Comparison of ENCODE assay signal across 23 cellular contexts in the genomic region with DNA sequence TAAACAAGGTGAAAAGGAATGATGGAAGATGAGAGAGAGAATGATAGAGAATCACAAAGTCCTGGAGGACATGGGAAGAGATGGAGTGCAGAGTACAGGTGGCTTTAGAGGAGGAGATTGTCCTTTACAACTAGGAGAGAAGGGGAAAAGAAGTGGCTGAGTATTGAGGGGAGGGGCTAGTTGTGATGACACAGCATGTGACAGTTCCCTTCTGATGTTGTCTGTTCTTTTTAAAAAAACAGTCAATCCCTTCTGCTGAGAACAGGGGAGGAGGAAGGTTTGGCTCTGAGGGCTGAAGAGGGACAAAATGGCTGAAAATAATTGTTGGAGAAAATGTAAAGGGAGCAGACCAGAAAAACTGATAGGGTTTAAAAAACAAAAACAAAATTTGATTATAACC. TPM values are rescaled to one million over a fixed set of nuclear protein-coding genes. Genes with fewer than 3 reads are reported as not detected.
DNase-seq lines count a peak whose midpoint lies in the region; ATAC-seq, FAIRE-seq and TF ChIP-seq lines count a peak whose summit lies in the region.
"Had no signal": no experiment of that assay in that cellular context is flagged by ENCODE, and none has a peak within 500 bp of the region (broad histone marks: within the 10 kb centered on the region; RNA-seq: fewer than 3 reads in every experiment).

No MANE protein-coding gene starts in this region.

- no peaks in the 10 kb centered on the region for H3K79me2 ChIP-seq in K562 (ENCODE audit: control insufficient read depth, insufficient read depth, low read length)

- ATAC-seq in K562 (peak; percentile 65), sciatic nerve (peak; percentile 34), HG03135 (IDR thresholded peaks at IDR 0.05; ENCODE audit: unreplicated experiment) (no peak)
- ATAC-seq: Panc1 had no signal

- TF ChIP-seq POLR2A in K562 (conservative IDR thresholded peaks at IDR 0.05) = no peak

- no peaks in the 10 kb centered on the region for H3K27me3 ChIP-seq in H7 (ENCODE audit: control insufficient read depth, insufficient read depth, low read length)
- H3K27me3 ChIP-seq in K562 (ENCODE audit: control insufficient read depth in 2 of 2, insufficient read depth in 2 of 2, low read length in 2 of 2) = no peaks in the 10 kb centered on the region
- H3K27me3 ChIP-seq in MG63 = no peaks in the 10 kb centered on the region
- no peaks in the 10 kb centered on the region for H3K27me3 ChIP-seq in brain microvascular endothelial cell (replicated peaks)
- H3K27me3 ChIP-seq: BE2C had no signal

- DNase-seq in H7 (peak; percentile 22), OCI-M1 (lab: John Stamatoyannopoulos, UW) (peak; percentile 55), K562 (ENCODE audit: extremely low read depth in 1 of 4, low spot score in 3 of 4) (peak in 2 of 4 experiments; percentile 22), sciatic nerve (ENCODE audit: low spot score) (no peak), MG63 (no peak), NCI-H226 (no peak), brain microvascular endothelial cell (no peak)
- DNase-seq: ACHN; BE2C; CD4-positive, alpha-beta T cell; HFFc6; NCI-H1105 treated with DMSO at 0.1 percent for 48 hours; NCI-H146; NCI-H2029; NCI-H526 treated with DMSO at 0.1 percent for 48 hours; SHP77 had no signal

- no peak for TF ChIP-seq RAD21 in K562 (CRISPR knock-in tag; conservative IDR thresholded peaks at IDR 0.05 in 1 of 2, IDR thresholded peaks at IDR 0.05 in 1 of 2)

- POLR2A ChIA-PET in K562 (lab: Yijun Ruan, JAX) = no interaction called here

- H3K4me3 ChIP-seq in H7 (ENCODE audit: insufficient read depth, low read depth, low read length) (no peak overlapping the region), K562 (no peak overlapping the region), MG63 (no peak overlapping the region), brain microvascular endothelial cell (ENCODE audit: low read depth, low read length) (no peak overlapping the region)
- H3K4me3 ChIP-seq: HAP-1 had no signal

- H3K4me2 ChIP-seq in K562 (ENCODE audit: insufficient read depth, low read length) = no peak overlapping the region; the same call in 1 of the 2 replicates
- H3K4me2 ChIP-seq: KMS-11 had no signal

- peaks cover 3% of the 10 kb centered on the region for H3K9me1 ChIP-seq in K562 (ENCODE audit: control insufficient read depth, insufficient read depth, low read length)

- in situ Hi-C loops in K562 (cut with MboI) = no loop called here
- in situ Hi-C loops in brain microvascular endothelial cell (cut with HindIII; ENCODE audit: low pct_ligation_motif_present, low sequenced_read_pairs) = no loop called here

- CTCF ChIA-PET in K562 (lab: Yijun Ruan, JAX; ENCODE audit: low intra/inter-chr PET ratio) = interaction anchor here (1.4 kb wide), 1 partner anchor 49 kb away, joined by 3 read pairs; no protein-coding TSS in a partner anchor

- H3K4me1 ChIP-seq in K562 (replicated peaks in 1 of 2; ENCODE audit: control insufficient read depth in 2 of 2, insufficient read depth in 2 of 2, low read length in 2 of 2) = peaks cover 2 to 7% of the 10 kb centered on the region in 2 experiments; a peak in 3 of 5 replicates
- H3K4me1 ChIP-seq: BE2C, HAP-1 had no signal

- TF ChIP-seq EP300 in K562 (IDR thresholded peaks at IDR 0.05; ENCODE audit: low read length) = no peak

- H4K20me1 ChIP-seq in K562 (replicated peaks; ENCODE audit: control insufficient read depth, insufficient read depth, low read length) = no peaks in the 10 kb centered on the region

- TF ChIP-seq CTCF in K562 (IDR thresholded peaks at IDR 0.05 in 2 of 3, conservative IDR thresholded peaks at IDR 0.05 in 1 of 3; ENCODE audit: insufficient read depth in 2 of 3, low read depth in 1 of 3, low read length in 3 of 3) (no peak), brain microvascular endothelial cell (IDR thresholded peaks at IDR 0.05; ENCODE audit: low read depth, low read length, missing control alignments) (no peak)

- H3K9me3 ChIP-seq in K562 (replicated peaks; ENCODE audit: control insufficient read depth, insufficient read depth, low read depth, low read length) (no peaks in the 10 kb centered on the region), MG63 (peaks cover 2% of the 10 kb centered on the region; the same call in 1 of the 2 replicates)
- H3K9me3 ChIP-seq: BE2C, HAP-1 had no signal

- intact Hi-C loops in K562 (cut with micrococcal nuclease) = loop anchor here (10.0 kb wide), 1 partner anchor 383 kb away; no protein-coding TSS in a partner anchor
- intact Hi-C loops in sciatic nerve (cut with DNase I) = no loop called here

- no peak overlapping the region for H2AFZ ChIP-seq in K562 (ENCODE audit: low read depth, low read length)

- no TSS peak for BruUV-seq in K562 (replicated peaks; lab: Mats Ljungman, UMichigan)

- no peak overlapping the region for H3K9ac ChIP-seq in K562 (ENCODE audit: insufficient read depth in 1 of 2, low read depth in 2 of 2, low read length in 2 of 2)
- H3K9ac ChIP-seq: KMS-11 had no signal

- no peak overlapping the region for H3K27ac ChIP-seq in K562 (ENCODE audit: extremely low read depth, low read depth, low read length)
- H3K27ac ChIP-seq in brain microvascular endothelial cell = no peak overlapping the region
- H3K27ac ChIP-seq: KMS-11, RWPE1 had no signal

- FAIRE-seq in K562 (lab: Jason Lieb, UNC) = peak; percentile 72
- FAIRE-seq: D721Med, GM18507 had no signal

- H3K36me3 ChIP-seq in H7 (replicated peaks; ENCODE audit: control insufficient read depth, insufficient read depth, low read length) (no peaks in the 10 kb centered on the region), K562 (ENCODE audit: control insufficient read depth, insufficient read depth, low read length) (peaks cover 20% of the 10 kb centered on the region; the same call in 1 of the 3 replicates), MG63 (peaks cover 16% of the 10 kb centered on the region), brain microvascular endothelial cell (replicated peaks) (peaks cover 4% of the 10 kb centered on the region)
- H3K36me3 ChIP-seq: BE2C, HAP-1 had no signal

TF ChIP-seq in K562, 482 proteins besides CTCF, POLR2A, EP300 and RAD21 (continues in another document):
- TF ChIP-seq MTA3 (IDR thresholded peaks at IDR 0.05; ENCODE audit: borderline replicate concordance) (0 out of 2 replicates have a peak, but pooled peaks have one; percentile 29), ZEB2 (IDR thresholded peaks at IDR 0.05) (peak; percentile 31; the same call in 1 of the 2 replicates), ZNF644 (tag; IDR thresholded peaks at IDR 0.05; ENCODE audit: low read depth) (no peak), MECOM (CRISPR knock-in tag; IDR thresholded peaks at IDR 0.05) (peak; percentile 70; the same call in 1 of the 2 replicates), MAFF (IDR thresholded peaks at IDR 0.05; ENCODE audit: low read length) (peak; percentile 16; the same call in 1 of the 2 replicates), SREBF2 (CRISPR knock-in tag; IDR thresholded peaks at IDR 0.05) (no peak), MEIS2 (IDR thresholded peaks at IDR 0.05; ENCODE audit: partially characterized antibody) (peak; percentile 9), MAFK (IDR thresholded peaks at IDR 0.05; ENCODE audit: low read length) (peak; percentile 54; the same call in 1 of the 2 replicates), ZNF384 (IDR thresholded peaks at IDR 0.05; ENCODE audit: low read depth, low read length) (peak; percentile 77), NFE2 (IDR thresholded peaks at IDR 0.05; ENCODE audit: low read depth) (peak; percentile 57), ZNF408 (CRISPR knock-in tag; IDR thresholded peaks at IDR 0.05; ENCODE audit: low read depth) (no peak), MAFG (tag; conservative IDR thresholded peaks at IDR 0.05) (peak; percentile 71), C11orf30 (IDR thresholded peaks at IDR 0.05; ENCODE audit: low read depth) (peak; percentile 88)
- TF ChIP-seq, protein P1, sequence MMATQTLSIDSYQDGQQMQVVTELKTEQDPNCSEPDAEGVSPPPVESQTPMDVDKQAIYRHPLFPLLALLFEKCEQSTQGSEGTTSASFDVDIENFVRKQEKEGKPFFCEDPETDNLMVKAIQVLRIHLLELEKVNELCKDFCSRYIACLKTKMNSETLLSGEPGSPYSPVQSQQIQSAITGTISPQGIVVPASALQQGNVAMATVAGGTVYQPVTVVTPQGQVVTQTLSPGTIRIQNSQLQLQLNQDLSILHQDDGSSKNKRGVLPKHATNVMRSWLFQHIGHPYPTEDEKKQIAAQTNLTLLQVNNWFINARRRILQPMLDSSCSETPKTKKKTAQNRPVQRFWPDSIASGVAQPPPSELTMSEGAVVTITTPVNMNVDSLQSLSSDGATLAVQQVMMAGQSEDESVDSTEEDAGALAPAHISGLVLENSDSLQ (IDR thresholded peaks at IDR 0.05) = peak; percentile 74

RNA-seq across cellular contexts. Expression of a gene that starts 44.0 kb away (rescaled TPM):
- total RNA-seq in H7 (2014; rRNA removed; shearing (Covaris generic)) = 14.3 and 16.0 TPM in 2 replicates
- 18.0 and 37.0 TPM in 2 replicates for total RNA-seq in K562 (2011; cell fraction: chromatin; rRNA removed; ENCODE audit: low replicate concordance)
- 43.3 and 45.4 TPM in 2 replicates for total RNA-seq in K562 (2011; cell fraction: nucleolus; rRNA removed)
- 33.7 and 37.0 TPM in 2 replicates for total RNA-seq in K562 (2011; cell fraction: nucleoplasm; rRNA removed)
- total RNA-seq in K562 (2014; rRNA removed) = 15.6 and 23.7 TPM in 2 replicates
- total RNA-seq in K562 (2014; rRNA removed; fragmentation: Illumina TruSeq; extraction: Trizol) = 8.2 and 9.0 TPM in 2 replicates
- total RNA-seq in K562 (2015; rRNA removed; fragmentation: Illumina TruSeq; extraction: Trizol) = 8.5 and 8.6 TPM in 2 replicates
- 29.8 and 31.6 TPM in 2 replicates for total RNA-seq in K562 (2021)
- polyA plus RNA-seq in K562 (2011; rRNA removed) = 7.7 and 11.7 TPM in 2 replicates
- polyA plus RNA-seq in K562 (2011; cell fraction: cytosol; rRNA removed) = 7.0 and 19.8 TPM in 2 replicates
- 14.1 and 32.9 TPM in 2 replicates for polyA plus RNA-seq in K562 (2011; cell fraction: nucleus; rRNA removed)
- 14.0 and 22.8 TPM in 2 replicates for polyA plus RNA-seq in K562 (2012)
- polyA plus RNA-seq in K562 (2014; fragmentation: Illumina TruSeq; extraction: Trizol) = 18.2 and 22.3 TPM in 2 replicates
- 1 to 10 TPM; 1.8 to 3.0 TPM for polyA plus RNA-seq in K562 (2014; fragmentation: Nextera tagmentation; extraction: Ambion mirVana)
- polyA plus RNA-seq in K562 (2014; rRNA removed) = 12.7 and 12.8 TPM in 2 replicates
- 8.4 and 10.0 TPM in 2 replicates for polyA minus RNA-seq in K562 (2011; rRNA and poly(A)+ RNA removed)
- polyA minus RNA-seq in K562 (2011; cell fraction: cytosol; rRNA and poly(A)+ RNA removed) = 13.9 and 18.9 TPM in 2 replicates
- 8.2 and 11.4 TPM in 2 replicates for polyA minus RNA-seq in K562 (2011; cell fraction: nucleus; rRNA and poly(A)+ RNA removed)
- total RNA-seq in sciatic nerve = 9.1 TPM
- total RNA-seq in MG63 (2014; rRNA removed; shearing (Covaris generic); ENCODE audit: low replicate concordance) = 7.6 and 8.1 TPM in 2 replicates
- total RNA-seq: CD4-positive, alpha-beta T cell had no signal

Comparison
In these comparisons a context has a peak if more than half of its experiments do, and no peak if none do; other contexts are left out.
1. DNase-seq: peak in H7 (single experiment) and OCI-M1 (single experiment); none in sciatic nerve (single experiment), MG63 (single experiment), NCI-H226 (single experiment) and brain microvascular endothelial cell (single experiment).